In the genomic region with DNA sequence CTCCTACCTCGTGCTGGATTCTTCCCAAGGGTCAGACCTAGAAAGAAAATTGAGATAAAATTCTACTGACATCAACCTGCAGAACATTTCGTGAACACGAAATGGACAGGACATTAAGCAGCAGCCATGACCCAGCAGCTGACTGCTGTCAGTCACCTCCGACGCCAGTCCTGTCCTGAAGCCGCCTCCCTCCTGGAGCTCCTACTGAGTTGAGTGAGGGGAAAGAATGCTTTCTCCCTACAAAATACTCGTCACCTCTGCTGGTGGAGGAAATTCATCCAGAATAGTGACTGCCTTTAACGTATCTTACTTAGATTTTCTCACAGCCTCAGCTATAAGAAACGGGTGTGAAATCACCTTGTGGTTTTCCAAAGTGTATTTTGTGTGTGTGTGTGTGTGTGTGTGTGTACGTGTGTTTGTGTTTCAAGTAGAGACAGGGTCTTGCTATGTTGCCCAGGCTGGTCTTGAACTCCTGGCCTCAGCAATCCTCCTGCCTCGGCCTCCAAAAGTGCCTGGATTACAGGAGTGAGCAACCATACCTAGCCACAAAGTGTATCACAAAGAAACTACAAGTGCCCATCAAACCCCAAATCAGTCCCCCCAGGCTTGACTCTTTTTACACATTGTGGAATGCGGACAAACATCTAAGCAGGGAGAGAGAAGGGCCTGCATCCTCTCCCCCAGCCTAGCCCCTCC, we compare ENCODE assay signal across 23 cellular contexts. TPM values are rescaled to one million over a fixed set of nuclear protein-coding genes. Genes with fewer than 3 reads are reported as not detected.
"Had no signal": no experiment of that assay in that cellular context is flagged by ENCODE, and none has a peak within 500 bp of the region (broad histone marks: within the 10 kb centered on the region; RNA-seq: fewer than 3 reads in every experiment).

No MANE protein-coding gene starts in this region.

- H3K4me1 ChIP-seq: SJSA1 had no signal

- H3K4me3 ChIP-seq: MG63, SJSA1, SK-N-MC had no signal

- DNase-seq: IMR-90, Karpas-422, KG1, MG63, NCI-H1092 treated with DMSO at 0.1 percent for 48 hours, NCI-H1436, NCI-H187, NCI-H2029, NCI-H2081 treated with DMSO at 0.1 percent for 48 hours, NCI-H2171, NCI-H226, NCI-H446, NCI-H510A, NCI-H524 treated with DMSO at 0.1 percent for 48 hours, NCI-H69, NCI-H774, Right ventricle myocardium superior, RPMI8226, SIG-M5 had no signal

- H3K36me3 ChIP-seq: MG63, SJSA1 had no signal

- ATAC-seq: HepG2 had no signal

- H3K27me3 ChIP-seq: MG63, SJSA1 had no signal

- H3K27ac ChIP-seq: SJSA1, SK-N-MC had no signal

- H3K9me3 ChIP-seq: SJSA1 had no signal

RNA-seq across cellular contexts. Expression of a gene that starts 2.3 kb away (rescaled TPM):
- total RNA-seq: HepG2, HT1080, IMR-90, Right ventricle myocardium superior, SJSA1 had no signal
- polyA plus RNA-seq: HepG2, IMR-90 had no signal
